In the genomic region with DNA sequence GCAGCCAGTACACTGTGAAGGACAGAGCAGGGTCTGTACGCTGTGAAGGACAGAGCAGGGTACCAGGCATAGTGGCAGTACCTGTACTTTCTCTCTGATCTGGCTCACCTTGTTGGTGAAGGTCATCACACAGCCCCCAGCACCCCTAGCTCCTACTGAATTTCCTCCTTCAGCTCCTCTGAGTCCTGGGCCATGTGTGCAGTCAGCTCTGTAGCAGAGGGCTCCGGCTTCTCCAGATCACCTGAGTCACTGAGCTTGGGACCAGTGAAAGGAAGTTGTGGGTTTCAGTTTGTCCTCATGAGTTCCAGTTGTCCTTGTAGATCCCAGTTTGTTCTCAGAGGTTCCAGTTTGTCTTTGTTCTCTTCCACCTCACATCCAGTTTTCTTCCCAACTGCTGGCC, we compare ENCODE assay signal across 1 cellular context.
TF ChIP-seq lines count a peak whose summit lies in the region.

No MANE protein-coding gene starts in this region.

TF ChIP-seq in WTC11, 78 proteins besides CTCF, POLR2A, EP300 and RAD21 (continued from another document):
- TF ChIP-seq, protein P1, sequence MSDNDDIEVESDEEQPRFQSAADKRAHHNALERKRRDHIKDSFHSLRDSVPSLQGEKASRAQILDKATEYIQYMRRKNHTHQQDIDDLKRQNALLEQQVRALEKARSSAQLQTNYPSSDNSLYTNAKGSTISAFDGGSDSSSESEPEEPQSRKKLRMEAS (CRISPR knock-in tag; IDR thresholded peaks at IDR 0.05), result no peak
- no peak for TF ChIP-seq ZNF423 (CRISPR knock-in tag; IDR thresholded peaks at IDR 0.05)
- no peak for TF ChIP-seq ZNF671 (CRISPR knock-in tag; IDR thresholded peaks at IDR 0.05)
- TF ChIP-seq, protein P2, sequence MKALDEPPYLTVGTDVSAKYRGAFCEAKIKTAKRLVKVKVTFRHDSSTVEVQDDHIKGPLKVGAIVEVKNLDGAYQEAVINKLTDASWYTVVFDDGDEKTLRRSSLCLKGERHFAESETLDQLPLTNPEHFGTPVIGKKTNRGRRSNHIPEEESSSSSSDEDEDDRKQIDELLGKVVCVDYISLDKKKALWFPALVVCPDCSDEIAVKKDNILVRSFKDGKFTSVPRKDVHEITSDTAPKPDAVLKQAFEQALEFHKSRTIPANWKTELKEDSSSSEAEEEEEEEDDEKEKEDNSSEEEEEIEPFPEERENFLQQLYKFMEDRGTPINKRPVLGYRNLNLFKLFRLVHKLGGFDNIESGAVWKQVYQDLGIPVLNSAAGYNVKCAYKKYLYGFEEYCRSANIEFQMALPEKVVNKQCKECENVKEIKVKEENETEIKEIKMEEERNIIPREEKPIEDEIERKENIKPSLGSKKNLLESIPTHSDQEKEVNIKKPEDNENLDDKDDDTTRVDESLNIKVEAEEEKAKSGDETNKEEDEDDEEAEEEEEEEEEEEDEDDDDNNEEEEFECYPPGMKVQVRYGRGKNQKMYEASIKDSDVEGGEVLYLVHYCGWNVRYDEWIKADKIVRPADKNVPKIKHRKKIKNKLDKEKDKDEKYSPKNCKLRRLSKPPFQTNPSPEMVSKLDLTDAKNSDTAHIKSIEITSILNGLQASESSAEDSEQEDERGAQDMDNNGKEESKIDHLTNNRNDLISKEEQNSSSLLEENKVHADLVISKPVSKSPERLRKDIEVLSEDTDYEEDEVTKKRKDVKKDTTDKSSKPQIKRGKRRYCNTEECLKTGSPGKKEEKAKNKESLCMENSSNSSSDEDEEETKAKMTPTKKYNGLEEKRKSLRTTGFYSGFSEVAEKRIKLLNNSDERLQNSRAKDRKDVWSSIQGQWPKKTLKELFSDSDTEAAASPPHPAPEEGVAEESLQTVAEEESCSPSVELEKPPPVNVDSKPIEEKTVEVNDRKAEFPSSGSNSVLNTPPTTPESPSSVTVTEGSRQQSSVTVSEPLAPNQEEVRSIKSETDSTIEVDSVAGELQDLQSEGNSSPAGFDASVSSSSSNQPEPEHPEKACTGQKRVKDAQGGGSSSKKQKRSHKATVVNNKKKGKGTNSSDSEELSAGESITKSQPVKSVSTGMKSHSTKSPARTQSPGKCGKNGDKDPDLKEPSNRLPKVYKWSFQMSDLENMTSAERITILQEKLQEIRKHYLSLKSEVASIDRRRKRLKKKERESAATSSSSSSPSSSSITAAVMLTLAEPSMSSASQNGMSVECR (CRISPR knock-in tag; IDR thresholded peaks at IDR 0.05; ENCODE audit: borderline replicate concordance), result no peak
- TF ChIP-seq TCF7 (CRISPR knock-in tag; IDR thresholded peaks at IDR 0.05; ENCODE audit: low read depth), result no peak
